Comparison of ENCODE assay signal across 10 cellular contexts in the genomic region with DNA sequence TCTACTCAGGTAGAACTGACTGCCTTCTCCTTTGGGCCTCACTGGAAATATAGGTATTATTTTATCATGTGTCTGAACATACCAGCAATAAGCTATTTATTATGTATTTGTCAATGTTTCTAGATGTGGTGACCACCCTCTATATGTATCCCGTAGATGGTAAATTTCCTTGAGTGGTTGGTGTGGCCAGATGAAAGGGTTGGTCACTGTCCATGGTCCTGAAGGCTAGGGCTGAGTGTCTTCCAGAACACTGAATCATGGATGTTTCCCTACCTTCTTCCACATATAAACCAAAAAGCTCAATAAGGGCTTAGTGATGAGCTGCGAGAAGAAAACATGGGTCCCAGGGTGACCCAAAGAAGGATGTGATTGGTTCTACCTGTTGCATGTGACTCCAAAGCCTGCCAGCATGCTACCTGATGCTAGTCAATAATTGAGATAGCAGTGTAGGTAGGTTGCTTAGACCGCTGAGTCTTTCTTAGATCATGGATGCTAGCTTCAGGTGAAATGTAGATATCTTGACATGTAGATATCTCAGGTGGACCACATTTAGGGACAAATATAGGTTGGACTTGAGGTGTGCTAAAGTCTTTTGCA.
DNase-seq lines count a peak whose midpoint lies in the region; ATAC-seq, FAIRE-seq and TF ChIP-seq lines count a peak whose summit lies in the region.
"Had no signal": no experiment of that assay in that cellular context is flagged by ENCODE, and none has a peak within 500 bp of the region (broad histone marks: within the 10 kb centered on the region; RNA-seq: fewer than 3 reads in every experiment).

No MANE protein-coding gene starts in this region.

- TF ChIP-seq EP300 in HepG2 (IDR thresholded peaks at IDR 0.05; ENCODE audit: low read depth in 2 of 2, low read length in 2 of 2) (no peak), HepG2 (CRISPR knock-in tag; IDR thresholded peaks at IDR 0.05; ENCODE audit: borderline replicate concordance) (no peak)

- H3K27me3 ChIP-seq in HepG2 (ENCODE audit: control insufficient read depth in 1 of 2, insufficient read depth in 2 of 2, low read length in 2 of 2) (no peaks in the 10 kb centered on the region), right lobe of liver (no peaks in the 10 kb centered on the region), vagina (no peaks in the 10 kb centered on the region)

- TF ChIP-seq CTCF in HepG2 (CRISPR knock-in tag; IDR thresholded peaks at IDR 0.05) = no peak
- no peak for TF ChIP-seq CTCF in right lobe of liver (IDR thresholded peaks at IDR 0.05)
- TF ChIP-seq CTCF in fibroblast of the aortic adventitia (IDR thresholded peaks at IDR 0.05; ENCODE audit: insufficient read depth, low read length) = no peak
- TF ChIP-seq CTCF in vagina (IDR thresholded peaks at IDR 0.05) = no peak

- no peak for ATAC-seq in HepG2
- ATAC-seq in right lobe of liver = no peak
- no peak for ATAC-seq in GM18909 (IDR thresholded peaks at IDR 0.05; ENCODE audit: poor library complexity, unreplicated experiment)
- no peak for ATAC-seq in GM18868 (IDR thresholded peaks at IDR 0.05; ENCODE audit: unreplicated experiment)
- ATAC-seq: activated naive CD4-positive, alpha-beta T cell treated with anti-CD3 and anti-CD28 coated beads, Interleukin-2, amount 50 U/mL, for 72 hours had no signal

- no peak overlapping the region for H3K9ac ChIP-seq in HepG2 (ENCODE audit: insufficient read depth, low read depth, low read length)

- no peak for FAIRE-seq in HepG2 (lab: Jason Lieb, UNC)

- H3K27ac ChIP-seq in HepG2 (ENCODE audit: extremely low read length, insufficient read depth, low read length) (no peak overlapping the region), right lobe of liver (no peak overlapping the region), vagina (no peak overlapping the region)

- H3K4me2 ChIP-seq in HepG2 (ENCODE audit: low read depth, low read length) = no peak overlapping the region

- in situ Hi-C loops in HepG2 (cut with HindIII; ENCODE audit: extremely low pct_ligation_motif_present, low pct_unique_long_range_greater_than_20kb) = no loop called here

- intact Hi-C loops in HepG2 (cut with micrococcal nuclease; ENCODE audit: unreplicated experiment) (no loop called here), right lobe of liver (cut with DNase I) (no loop called here), vagina (cut with DNase I) (no loop called here), posterior cingulate gyrus (cut with DNase I) (no loop called here)

- TF ChIP-seq RAD21 in HepG2 (CRISPR knock-in tag; IDR thresholded peaks at IDR 0.05) = no peak

- DNase-seq in HepG2 (ENCODE audit: low spot score) (no peak), right lobe of liver (no peak), fibroblast of the aortic adventitia (ENCODE audit: low read depth) (peak; percentile 18), vagina (ENCODE audit: extremely low spot score in 2 of 2) (no peak), posterior cingulate gyrus (no peak)
- DNase-seq: NCI-H187 had no signal

- H3K4me1 ChIP-seq in HepG2 (ENCODE audit: insufficient read depth, low read length) = no peaks in the 10 kb centered on the region
- H3K4me1 ChIP-seq in right lobe of liver = no peaks in the 10 kb centered on the region
- H3K4me1 ChIP-seq in vagina = no peaks in the 10 kb centered on the region

- CTCF ChIA-PET in HepG2 (lab: Yijun Ruan, JAX; ENCODE audit: low intra/inter-chr PET ratio, low total read pairs) = no interaction called here

- H3K36me3 ChIP-seq in HepG2 (replicated peaks in 1 of 2; ENCODE audit: control insufficient read depth in 1 of 2, insufficient read depth in 2 of 2, low read length in 2 of 2) (no peaks in the 10 kb centered on the region), right lobe of liver (no peaks in the 10 kb centered on the region), vagina (no peaks in the 10 kb centered on the region)

- no peak overlapping the region for H2AFZ ChIP-seq in HepG2 (ENCODE audit: low read length)

- H3K4me3 ChIP-seq in HepG2 (replicated peaks in 1 of 3; ENCODE audit: insufficient read depth in 1 of 3, low read depth in 2 of 3, low read length in 3 of 3) (no peak overlapping the region), right lobe of liver (no peak overlapping the region), fibroblast of the aortic adventitia (ENCODE audit: low read depth, low read length) (no peak overlapping the region), vagina (no peak overlapping the region)

- 8% methylated on average over 3 of the region's 3 CpGs for WGBS in HepG2 (ENCODE audit: low lambda C conversion rate)
- 21% methylated on average over 2 of the region's 3 CpGs for WGBS in right lobe of liver (ENCODE audit: insufficient coverage, low coverage, low lambda C conversion rate, missing lambda C conversion rate)

- H3K9me3 ChIP-seq in HepG2 (ENCODE audit: low read length) (no peaks in the 10 kb centered on the region), right lobe of liver (no peaks in the 10 kb centered on the region), vagina (no peaks in the 10 kb centered on the region)

- TF ChIP-seq POLR2A in HepG2 (IDR thresholded peaks at IDR 0.05; ENCODE audit: insufficient read depth in 1 of 2, low read depth in 2 of 2, low read length in 2 of 2) (no peak), right lobe of liver (IDR thresholded peaks at IDR 0.05) (no peak), vagina (IDR thresholded peaks at IDR 0.05) (no peak)

- H4K20me1 ChIP-seq in HepG2 (ENCODE audit: insufficient read depth, low read length) = no peaks in the 10 kb centered on the region

- no peaks in the 10 kb centered on the region for H3K79me2 ChIP-seq in HepG2 (ENCODE audit: insufficient read depth, low read length)

- POLR2A ChIA-PET in HepG2 (lab: Yijun Ruan, JAX) = no interaction called here

- no TSS peak for BruUV-seq in HepG2 (replicated peaks; lab: Mats Ljungman, UMichigan)

TF ChIP-seq in HepG2, 621 proteins besides CTCF, POLR2A, EP300 and RAD21 (continues in another document):
- no peak for TF ChIP-seq HOXA7 (CRISPR knock-in tag; IDR thresholded peaks at IDR 0.05)
- no peak for TF ChIP-seq RXRA (CRISPR knock-in tag; IDR thresholded peaks at IDR 0.05)
- TF ChIP-seq ZNF256 (CRISPR knock-in tag; conservative IDR thresholded peaks at IDR 0.05) = no peak
- peak; percentile 30; the same call in 1 of the 2 replicates for TF ChIP-seq TCF7 (IDR thresholded peaks at IDR 0.05; ENCODE audit: low read depth)
- TF ChIP-seq, protein P1, sequence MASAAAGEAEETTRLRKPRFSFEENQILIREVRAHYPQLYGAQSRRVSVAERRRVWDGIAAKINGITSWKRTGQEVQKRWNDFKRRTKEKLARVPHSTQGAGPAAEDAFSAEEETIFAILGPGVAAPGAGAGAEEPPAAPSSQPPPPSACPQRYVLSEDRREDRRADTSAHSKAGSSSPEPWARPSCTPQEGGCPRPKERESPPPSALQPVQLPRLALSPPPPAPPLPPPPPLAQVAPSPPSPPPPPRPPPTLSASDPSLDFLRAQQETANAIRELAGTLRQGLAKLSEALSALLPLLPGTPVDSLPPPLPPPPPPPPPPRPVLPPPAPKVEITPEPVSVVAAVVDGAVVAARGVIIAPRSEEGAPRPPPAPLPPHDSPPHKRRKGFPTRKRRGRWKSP (CRISPR knock-in tag; IDR thresholded peaks at IDR 0.05) = no peak
- TF ChIP-seq ZNF225 (CRISPR knock-in tag; IDR thresholded peaks at IDR 0.05) = no peak

TF ChIP-seq in PFSK-1, 5 proteins besides CTCF, POLR2A, EP300 and RAD21:
- TF ChIP-seq FOXP2 (optimal IDR thresholded peaks at IDR 0.05; ENCODE audit: borderline replicate concordance, extremely low read depth, extremely low read length, insufficient read depth) (no peak), SIN3A (IDR thresholded peaks at IDR 0.05; ENCODE audit: borderline replicate concordance, insufficient read depth, low read length) (no peak), TAF1 (IDR thresholded peaks at IDR 0.05; ENCODE audit: borderline replicate concordance, insufficient read depth, low read length) (no peak)
- TF ChIP-seq, protein P2, sequence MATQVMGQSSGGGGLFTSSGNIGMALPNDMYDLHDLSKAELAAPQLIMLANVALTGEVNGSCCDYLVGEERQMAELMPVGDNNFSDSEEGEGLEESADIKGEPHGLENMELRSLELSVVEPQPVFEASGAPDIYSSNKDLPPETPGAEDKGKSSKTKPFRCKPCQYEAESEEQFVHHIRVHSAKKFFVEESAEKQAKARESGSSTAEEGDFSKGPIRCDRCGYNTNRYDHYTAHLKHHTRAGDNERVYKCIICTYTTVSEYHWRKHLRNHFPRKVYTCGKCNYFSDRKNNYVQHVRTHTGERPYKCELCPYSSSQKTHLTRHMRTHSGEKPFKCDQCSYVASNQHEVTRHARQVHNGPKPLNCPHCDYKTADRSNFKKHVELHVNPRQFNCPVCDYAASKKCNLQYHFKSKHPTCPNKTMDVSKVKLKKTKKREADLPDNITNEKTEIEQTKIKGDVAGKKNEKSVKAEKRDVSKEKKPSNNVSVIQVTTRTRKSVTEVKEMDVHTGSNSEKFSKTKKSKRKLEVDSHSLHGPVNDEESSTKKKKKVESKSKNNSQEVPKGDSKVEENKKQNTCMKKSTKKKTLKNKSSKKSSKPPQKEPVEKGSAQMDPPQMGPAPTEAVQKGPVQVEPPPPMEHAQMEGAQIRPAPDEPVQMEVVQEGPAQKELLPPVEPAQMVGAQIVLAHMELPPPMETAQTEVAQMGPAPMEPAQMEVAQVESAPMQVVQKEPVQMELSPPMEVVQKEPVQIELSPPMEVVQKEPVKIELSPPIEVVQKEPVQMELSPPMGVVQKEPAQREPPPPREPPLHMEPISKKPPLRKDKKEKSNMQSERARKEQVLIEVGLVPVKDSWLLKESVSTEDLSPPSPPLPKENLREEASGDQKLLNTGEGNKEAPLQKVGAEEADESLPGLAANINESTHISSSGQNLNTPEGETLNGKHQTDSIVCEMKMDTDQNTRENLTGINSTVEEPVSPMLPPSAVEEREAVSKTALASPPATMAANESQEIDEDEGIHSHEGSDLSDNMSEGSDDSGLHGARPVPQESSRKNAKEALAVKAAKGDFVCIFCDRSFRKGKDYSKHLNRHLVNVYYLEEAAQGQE (IDR thresholded peaks at IDR 0.05; ENCODE audit: insufficient read depth in 1 of 2, low read depth in 2 of 2, low read length in 2 of 2) = peak; percentile 81 to 94
TF ChIP-seq in PFSK-1: peak in this region for 1.
